11 cellular contexts compared by ENCODE assay signal in genomic region chr4:163492951-163493504, GRCh38. TPM values are rescaled to one million over a fixed set of nuclear protein-coding genes. Genes with fewer than 3 reads are reported as not detected.
A peak's percentile ranks its signal among the peaks of the same experiment; 100 is the strongest.
DNase-seq lines count a peak whose midpoint lies in the region; ATAC-seq and TF ChIP-seq lines count a peak whose summit lies in the region.
"Had no signal": no experiment of that assay in that cellular context is flagged by ENCODE, and none has a peak within 500 bp of the region (broad histone marks: within the 10 kb centered on the region; RNA-seq: fewer than 3 reads in every experiment).

No MANE protein-coding gene starts in this region.

- no peaks in the 10 kb centered on the region for H3K9me3 ChIP-seq in SK-N-SH
- H3K9me3 ChIP-seq in Karpas-422 (ENCODE audit: low read length), result no peaks in the 10 kb centered on the region
- no peaks in the 10 kb centered on the region for H3K9me3 ChIP-seq in transverse colon
- no peaks in the 10 kb centered on the region for H3K9me3 ChIP-seq in SJCRH30 (replicated peaks)

- CTCF ChIA-PET in SK-N-SH (lab: Yijun Ruan, JAX), result interaction anchor here (1.7 to 3.4 kb wide), 3 partner anchors 8 to 62 kb away, joined by 8 to 60 read pairs (median 10); no protein-coding TSS in a partner anchor

- WGBS in SK-N-SH (ENCODE audit: low lambda C conversion rate), result 89% methylated on average over 6 of the region's 6 CpGs
- 89 to 93% methylated on average over 5 to 6 of the region's 6 CpGs for WGBS in transverse colon (ENCODE audit: low coverage in 1 of 2), 2 donors

- no peaks in the 10 kb centered on the region for H3K9me2 ChIP-seq in SK-N-SH
- no peaks in the 10 kb centered on the region for H3K9me2 ChIP-seq in Karpas-422 (replicated peaks; ENCODE audit: insufficient read depth, low read length)

- no peak for ATAC-seq in SK-N-SH treated with all-trans-retinoic acid at 6 μM for 48 hours
- no peak for ATAC-seq in activated naive CD8-positive, alpha-beta T cell treated with anti-CD3 and anti-CD28 coated beads, Interleukin-2, amount 10 ng/mL, durations not matched to agents 7 days and 5 days (ENCODE audit: low read depth)

- H2AFZ ChIP-seq in SK-N-SH (ENCODE audit: low read depth) (peak overlapping the region; percentile 67; the same call in 1 of the 2 replicates), Karpas-422 (ENCODE audit: low read length) (no peak overlapping the region)

- H3K9ac ChIP-seq in SK-N-SH (no peak overlapping the region), Karpas-422 (ENCODE audit: low read length) (peak overlapping the region; percentile 91)

- H3F3A ChIP-seq in SK-N-SH (replicated peaks; ENCODE audit: insufficient read depth), result peaks cover 7% of the 10 kb centered on the region

- POLR2A ChIA-PET in SK-N-SH (lab: Yijun Ruan, JAX), result no interaction called here
- POLR2A ChIA-PET in activated naive CD8-positive, alpha-beta T cell treated with anti-CD3 and anti-CD28 coated beads, Interleukin-2, amount 10 ng/mL, durations not matched to agents 7 days and 5 days (lab: Charles Lee), result interaction anchor here (1.7 to 2.2 kb wide), 2 partner anchors 50 to 57 kb away, joined by 8 to 11 read pairs; no protein-coding TSS in a partner anchor

- no peaks in the 10 kb centered on the region; the same call in none of the 2 replicates for H4K20me1 ChIP-seq in SK-N-SH (ENCODE audit: insufficient read depth)
- H4K20me1 ChIP-seq in Karpas-422 (ENCODE audit: insufficient read depth, low read depth, low read length), result no peaks in the 10 kb centered on the region

- H3K4me2 ChIP-seq in SK-N-SH, result peak overlapping the region; percentile 75
- H3K4me2 ChIP-seq in Karpas-422 (ENCODE audit: low read depth, low read length, poor library complexity, severe bottlenecking), result peak overlapping the region; percentile 83

- no peak for TF ChIP-seq RAD21 in SK-N-SH (IDR thresholded peaks at IDR 0.05; ENCODE audit: low read length)

- no peak for TF ChIP-seq EP300 in SK-N-SH (IDR thresholded peaks at IDR 0.05; ENCODE audit: borderline replicate concordance in 1 of 2, low read depth in 1 of 2, low read length in 1 of 2)
- no peak for TF ChIP-seq EP300 in transverse colon (IDR thresholded peaks at IDR 0.05; ENCODE audit: low read depth)

- peaks cover 5 to 14% of the 10 kb centered on the region in 2 experiments; a peak in 3 of 4 replicates for H3K4me1 ChIP-seq in SK-N-SH (ENCODE audit: control insufficient read depth in 1 of 2, insufficient read depth in 2 of 2, low read depth in 1 of 2, low read length in 1 of 2)
- peaks cover 23% of the 10 kb centered on the region for H3K4me1 ChIP-seq in Karpas-422 (ENCODE audit: low read length)
- peaks cover 3 to 33% (median 11%) of the 10 kb centered on the region in 4 donors for H3K4me1 ChIP-seq in transverse colon
- H3K4me1 ChIP-seq in SJCRH30, result no peaks in the 10 kb centered on the region

- intact Hi-C loops in transverse colon (cut with DNase I; ENCODE audit: low total_unique reads), result no loop called here

- H3K36me3 ChIP-seq in SK-N-SH (replicated peaks in 1 of 2; ENCODE audit: control insufficient read depth in 1 of 2, insufficient read depth in 2 of 2, low read length in 1 of 2), result peaks cover 4 to 5% of the 10 kb centered on the region in 2 experiments
- H3K36me3 ChIP-seq in Karpas-422 (ENCODE audit: insufficient read depth, low read length), result peaks cover 14% of the 10 kb centered on the region
- H3K36me3 ChIP-seq in transverse colon, result no peaks in the 10 kb centered on the region
- no peaks in the 10 kb centered on the region for H3K36me3 ChIP-seq in SJCRH30

- DNase-seq in SK-N-SH (no peak), Karpas-422 (peak; percentile 71), neural crest cell (ENCODE audit: low read depth, low spot score) (no peak), transverse colon (no peak), SJCRH30 (no peak), foreskin melanocyte (no peak)
- DNase-seq in activated naive CD8-positive, alpha-beta T cell treated with anti-CD3 and anti-CD28 coated beads, Interleukin-2, amount 10 ng/mL, durations not matched to agents 7 days and 5 days, result no peak
- DNase-seq: NCI-H187 had no signal

- peaks cover 8% of the 10 kb centered on the region for H3K36me3 Mint-ChIP-seq in activated naive CD8-positive, alpha-beta T cell treated with anti-CD3 and anti-CD28 coated beads, Interleukin-2, amount 10 ng/mL, durations not matched to agents 7 days and 5 days
- no peaks in the 10 kb centered on the region for H3K36me3 Mint-ChIP-seq in neural crest cell (ENCODE audit: low read depth)

- H3K9me3 Mint-ChIP-seq in activated naive CD8-positive, alpha-beta T cell treated with anti-CD3 and anti-CD28 coated beads, Interleukin-2, amount 10 ng/mL, durations not matched to agents 7 days and 5 days, result no peaks in the 10 kb centered on the region
- no peaks in the 10 kb centered on the region for H3K9me3 Mint-ChIP-seq in neural crest cell

- H3K27me3 ChIP-seq in SK-N-SH (ENCODE audit: insufficient read depth) (peaks cover 4% of the 10 kb centered on the region; the same call in 1 of the 2 replicates), Karpas-422 (ENCODE audit: low read length) (no peaks in the 10 kb centered on the region), transverse colon (no peaks in the 10 kb centered on the region), SJCRH30 (no peaks in the 10 kb centered on the region)

- H3K79me2 ChIP-seq in SK-N-SH (ENCODE audit: insufficient read depth), result peaks cover 35% of the 10 kb centered on the region
- peaks cover 36% of the 10 kb centered on the region for H3K79me2 ChIP-seq in Karpas-422 (ENCODE audit: low read length)

- H3K4me3 Mint-ChIP-seq in activated naive CD8-positive, alpha-beta T cell treated with anti-CD3 and anti-CD28 coated beads, Interleukin-2, amount 10 ng/mL, durations not matched to agents 7 days and 5 days, result peak overlapping the region; percentile 96
- H3K4me3 Mint-ChIP-seq in neural crest cell, result peak overlapping the region; percentile 100

- in situ Hi-C loops in transverse colon (cut with MboI; ENCODE audit: low pct_ligation_motif_present in 1 of 4, low pct_unique_long_range_greater_than_20kb in 1 of 4, low sequenced_read_pairs in 3 of 4), result loop anchor here in 2 of 4 donors (10.0 kb wide), 1 partner anchor 52 kb away; no protein-coding TSS in a partner anchor

- no peak for TF ChIP-seq CTCF in SK-N-SH (IDR thresholded peaks at IDR 0.05)
- no peak for TF ChIP-seq CTCF in neural crest cell (conservative IDR thresholded peaks at IDR 0.05)
- TF ChIP-seq CTCF in transverse colon (IDR thresholded peaks at IDR 0.05), result no peak

- peaks cover 19% of the 10 kb centered on the region for H3K27me3 Mint-ChIP-seq in activated naive CD8-positive, alpha-beta T cell treated with anti-CD3 and anti-CD28 coated beads, Interleukin-2, amount 10 ng/mL, durations not matched to agents 7 days and 5 days
- H3K27me3 Mint-ChIP-seq in neural crest cell (ENCODE audit: low read depth), result peaks cover 10% of the 10 kb centered on the region

- H3K27ac ChIP-seq in SK-N-SH (ENCODE audit: low read depth in 2 of 2, low read length in 1 of 2), result no peak overlapping the region
- H3K27ac ChIP-seq in Karpas-422 (ENCODE audit: low read length), result peak overlapping the region; percentile 86
- peak overlapping the region in 2 of 4 donors; percentile 25 to 81 for H3K27ac ChIP-seq in transverse colon
- no peak overlapping the region for H3K27ac ChIP-seq in SJCRH30

- H3K27ac Mint-ChIP-seq in activated naive CD8-positive, alpha-beta T cell treated with anti-CD3 and anti-CD28 coated beads, Interleukin-2, amount 10 ng/mL, durations not matched to agents 7 days and 5 days, result peak overlapping the region; percentile 94
- no peak overlapping the region for H3K27ac Mint-ChIP-seq in neural crest cell (ENCODE audit: unreplicated experiment)

- no peak for TF ChIP-seq POLR2A in transverse colon (IDR thresholded peaks at IDR 0.05)

- H3K4me1 Mint-ChIP-seq in activated naive CD8-positive, alpha-beta T cell treated with anti-CD3 and anti-CD28 coated beads, Interleukin-2, amount 10 ng/mL, durations not matched to agents 7 days and 5 days, result peaks cover 19% of the 10 kb centered on the region
- peaks cover 31% of the 10 kb centered on the region for H3K4me1 Mint-ChIP-seq in neural crest cell

- H3K4me3 ChIP-seq in SK-N-SH (ENCODE audit: low read depth in 2 of 2, low read length in 1 of 2), result no peak overlapping the region
- H3K4me3 ChIP-seq in Karpas-422 (ENCODE audit: low read length), result peak overlapping the region; percentile 85
- no peak overlapping the region for H3K4me3 ChIP-seq in transverse colon
- H3K4me3 ChIP-seq in SJCRH30, result no peak overlapping the region

TF ChIP-seq in SK-N-SH, 30 proteins besides CTCF, POLR2A, EP300 and RAD21 (continues in another document):
- TF ChIP-seq TCF12 (IDR thresholded peaks at IDR 0.05), result no peak
- no peak for TF ChIP-seq POLR2AphosphoS5 (IDR thresholded peaks at IDR 0.05; ENCODE audit: low read depth, low read length)
- TF ChIP-seq MXI1 (IDR thresholded peaks at IDR 0.05; ENCODE audit: low read depth, low read length), result no peak
- TF ChIP-seq TEAD4 (IDR thresholded peaks at IDR 0.05; ENCODE audit: borderline replicate concordance, insufficient read depth), result no peak
- TF ChIP-seq ELF1 (IDR thresholded peaks at IDR 0.05), result no peak

RNA-seq across cellular contexts. Expression of gene TMA16, which starts 1.5 kb away (rescaled TPM):
- 10.0 and 10.6 TPM in 2 replicates for polyA plus RNA-seq in SK-N-SH (2012; rRNA removed)
- polyA plus RNA-seq in SK-N-SH (2012; cell fraction: cytosol; rRNA removed), result 14.6 and 21.0 TPM in 2 replicates
- polyA plus RNA-seq in SK-N-SH (2012; cell fraction: nucleus; rRNA removed), result 3.7 and 7.0 TPM in 2 replicates
- total RNA-seq in Karpas-422 (2014; rRNA removed; shearing (Covaris generic); ENCODE audit: low replicate concordance), result 86.0 and 89.8 TPM in 2 replicates
- 10 to 100 TPM; 27.3 to 29.5 TPM for total RNA-seq in activated naive CD8-positive, alpha-beta T cell treated with anti-CD3 and anti-CD28 coated beads, Interleukin-2, amount 10 ng/mL, durations not matched to agents 7 days and 5 days
- 43.9 and 48.1 TPM in 2 replicates for total RNA-seq in neural crest cell
- total RNA-seq in transverse colon, result 10 to 100 TPM in 3 of 4 donors, 1 to 10 TPM in 1; 7.1 to 27.2 (median 16.4) TPM
- total RNA-seq in SJCRH30 (2014; rRNA removed; shearing (Covaris generic)), result 38.1 and 41.1 TPM in 2 replicates

RNA-seq across cellular contexts. Expression of gene TKTL2, which starts 19.5 kb away (rescaled TPM):
- not detected in 2 replicates for polyA plus RNA-seq in SK-N-SH (2012; rRNA removed)
- polyA plus RNA-seq in SK-N-SH (2012; cell fraction: cytosol; rRNA removed), result not detected in 2 replicates
- polyA plus RNA-seq in SK-N-SH (2012; cell fraction: nucleus; rRNA removed), result 0.01 TPM in 1 of 2 replicates, not detected in the other
- not detected in 2 replicates for total RNA-seq in Karpas-422 (2014; rRNA removed; shearing (Covaris generic); ENCODE audit: low replicate concordance)
- total RNA-seq in activated naive CD8-positive, alpha-beta T cell treated with anti-CD3 and anti-CD28 coated beads, Interleukin-2, amount 10 ng/mL, durations not matched to agents 7 days and 5 days, result not detected
- total RNA-seq in neural crest cell, result not detected in 2 replicates
- under 1 TPM in 2 of 4 donors, not detected in 2; 0.14 to 0.48 TPM for total RNA-seq in transverse colon
- not detected in 2 replicates for total RNA-seq in SJCRH30 (2014; rRNA removed; shearing (Covaris generic))
- total RNA-seq: glomerular endothelial cell; T-helper 2 cell treated with Interferon-gamma antibody and Interleukin-4, amounts not matched to agents 100 ng/mL and 5 ng/mL, for 36 hours had no signal
